Comparison of ENCODE assay signal across 14 cellular contexts in genomic region chr1:201156346-201156745, GRCh38. TPM values are rescaled to one million over a fixed set of nuclear protein-coding genes. Genes with fewer than 3 reads are reported as not detected.
DNase-seq lines count a peak whose midpoint lies in the region; ATAC-seq and TF ChIP-seq lines count a peak whose summit lies in the region.
"Had no signal": no experiment of that assay in that cellular context is flagged by ENCODE, and none has a peak within 500 bp of the region (broad histone marks: within the 10 kb centered on the region; RNA-seq: fewer than 3 reads in every experiment).

No MANE protein-coding gene starts in this region.

- no peak for TF ChIP-seq CTCF in CD4-positive, alpha-beta T cell (IDR thresholded peaks at IDR 0.05)
- TF ChIP-seq CTCF in KMS-11 (conservative IDR thresholded peaks at IDR 0.05; ENCODE audit: low read depth, low read length), result no peak

- POLR2A ChIA-PET in CD4-positive, alpha-beta T cell (lab: Charles Lee), result no interaction called here

- no peak overlapping the region for H3K4me3 ChIP-seq in KMS-11 (IDR thresholded peaks at IDR 0.05; ENCODE audit: insufficient read depth, low read depth, low read length)
- H3K4me3 ChIP-seq: A549, GM23248 had no signal

- intact Hi-C loops in CD4-positive, alpha-beta T cell (cut with DNase I, micrococcal nuclease), result loop anchor here in 1 of 2 experiments (5.0 to 10.0 kb wide), 6 partner anchors 134 to 988 kb away; partner anchors contain the start of genes ARL8A, CSRP1, KIF21B and ZNF281
- intact Hi-C loops in activated CD4-positive, alpha-beta T cell treated with anti-CD3 and anti-CD28 coated beads, Interleukin-2, amount 10 ng/mL, durations not matched to agents 24 days and 14 days (cut with micrococcal nuclease), result no loop called here

- peaks cover 50% of the 10 kb centered on the region for H3K4me1 ChIP-seq in KMS-11 (ENCODE audit: low read depth, poor library complexity, severe bottlenecking)

- no peaks in the 10 kb centered on the region for H3K27me3 ChIP-seq in CD4-positive, alpha-beta T cell (ENCODE audit: control insufficient read depth, insufficient read depth, low read length)
- no peaks in the 10 kb centered on the region for H3K27me3 ChIP-seq in KMS-11 (ENCODE audit: insufficient read depth, low read depth)
- H3K27me3 ChIP-seq: BE2C had no signal

- H4K20me1 ChIP-seq in KMS-11 (ENCODE audit: insufficient read depth), result no peaks in the 10 kb centered on the region

- H3K27ac ChIP-seq in CD4-positive, alpha-beta T cell (ENCODE audit: low read depth, low read length), result no peak overlapping the region
- H3K27ac ChIP-seq in KMS-11, result no peak overlapping the region
- H3K27ac ChIP-seq: A549, C4-2B, GM23248 had no signal

- H3K4me1 Mint-ChIP-seq in CD4-positive, alpha-beta T cell (ENCODE audit: low read depth), result peaks cover 26% of the 10 kb centered on the region
- peaks cover 13% of the 10 kb centered on the region for H3K4me1 Mint-ChIP-seq in activated CD4-positive, alpha-beta T cell treated with anti-CD3 and anti-CD28 coated beads, Interleukin-2, amount 10 ng/mL, durations not matched to agents 24 days and 14 days

- H3K79me2 ChIP-seq in KMS-11 (ENCODE audit: insufficient read depth, low read depth), result peaks cover 8% of the 10 kb centered on the region; the same call in 1 of the 2 replicates

- CTCF ChIA-PET in CD4-positive, alpha-beta T cell (lab: Charles Lee), result interaction anchor here (1.8 kb wide), 1 partner anchor 37 kb away, joined by 4 read pairs; no protein-coding TSS in a partner anchor

- H3K4me3 Mint-ChIP-seq in CD4-positive, alpha-beta T cell, result peak overlapping the region; percentile 63
- no peak overlapping the region for H3K4me3 Mint-ChIP-seq in activated CD4-positive, alpha-beta T cell treated with anti-CD3 and anti-CD28 coated beads, Interleukin-2, amount 10 ng/mL, durations not matched to agents 24 days and 14 days

- no peaks in the 10 kb centered on the region for H3K9me3 Mint-ChIP-seq in CD4-positive, alpha-beta T cell
- no peaks in the 10 kb centered on the region for H3K9me3 Mint-ChIP-seq in activated CD4-positive, alpha-beta T cell treated with anti-CD3 and anti-CD28 coated beads, Interleukin-2, amount 10 ng/mL, durations not matched to agents 24 days and 14 days

- peaks cover 19% of the 10 kb centered on the region for H3K27me3 Mint-ChIP-seq in CD4-positive, alpha-beta T cell
- peaks cover 19% of the 10 kb centered on the region for H3K27me3 Mint-ChIP-seq in activated CD4-positive, alpha-beta T cell treated with anti-CD3 and anti-CD28 coated beads, Interleukin-2, amount 10 ng/mL, durations not matched to agents 24 days and 14 days

- peak overlapping the region; percentile 2; the same call in 1 of the 2 replicates for H3K4me2 ChIP-seq in KMS-11
- H3K4me2 ChIP-seq: A549 had no signal

- DNase-seq in CD4-positive, alpha-beta T cell, result no peak
- peak; percentile 57 for DNase-seq in mesenteric fat pad (ENCODE audit: low spot score)
- no peak for DNase-seq in activated CD4-positive, alpha-beta T cell treated with anti-CD3 and anti-CD28 coated beads, Interleukin-2, amount 10 ng/mL, durations not matched to agents 24 days and 14 days
- DNase-seq in MV-4-11 (lab: John Stamatoyannopoulos, UW), result no peak
- DNase-seq: BE2C, Calu3, DMS 273 treated with DMSO at 0.1 percent for 48 hours, GM23248 had no signal

- no peak overlapping the region for H2AFZ ChIP-seq in KMS-11 (ENCODE audit: low read depth)
- H2AFZ ChIP-seq: GM23248 had no signal

- ATAC-seq in CD4-positive, alpha-beta T cell (ENCODE audit: poor library complexity), result no peak
- no peak for ATAC-seq in HG03039 (IDR thresholded peaks at IDR 0.05; ENCODE audit: unreplicated experiment)
- ATAC-seq: A549, HCT116 had no signal

- H3K36me3 Mint-ChIP-seq in CD4-positive, alpha-beta T cell (ENCODE audit: low read depth), result peaks cover 8% of the 10 kb centered on the region
- peaks cover 3% of the 10 kb centered on the region for H3K36me3 Mint-ChIP-seq in activated CD4-positive, alpha-beta T cell treated with anti-CD3 and anti-CD28 coated beads, Interleukin-2, amount 10 ng/mL, durations not matched to agents 24 days and 14 days (ENCODE audit: low read depth)

- H3K9me3 ChIP-seq in CD4-positive, alpha-beta T cell (ENCODE audit: control insufficient read depth, low read length), result no peaks in the 10 kb centered on the region
- H3K9me3 ChIP-seq: A549, BE2C had no signal

- H3K36me3 ChIP-seq in KMS-11 (ENCODE audit: insufficient read depth), result no peaks in the 10 kb centered on the region

- no peak overlapping the region for H3K9ac ChIP-seq in KMS-11
- H3K9ac ChIP-seq: GM23248 had no signal

- H3K27ac Mint-ChIP-seq in CD4-positive, alpha-beta T cell, result no peak overlapping the region
- H3K27ac Mint-ChIP-seq in activated CD4-positive, alpha-beta T cell treated with anti-CD3 and anti-CD28 coated beads, Interleukin-2, amount 10 ng/mL, durations not matched to agents 24 days and 14 days, result no peak overlapping the region

RNA-seq across cellular contexts. Expression of gene TMEM9, which starts 2.1 kb away (rescaled TPM):
- total RNA-seq in CD4-positive, alpha-beta T cell, result 10 to 100 TPM; 15.7 to 16.5 TPM
- total RNA-seq in mesenteric fat pad, result 29.2 TPM
- 11.3 and 13.5 TPM in 2 replicates for total RNA-seq in activated CD4-positive, alpha-beta T cell treated with anti-CD3 and anti-CD28 coated beads, Interleukin-2, amount 10 ng/mL, durations not matched to agents 24 days and 14 days

RNA-seq across cellular contexts. Expression of gene ASCL5, which starts 29.4 kb away (rescaled TPM):
- under 1 TPM; 0.49 to 0.50 TPM for total RNA-seq in CD4-positive, alpha-beta T cell
- total RNA-seq in mesenteric fat pad, result not detected
- not detected in 2 replicates for total RNA-seq in activated CD4-positive, alpha-beta T cell treated with anti-CD3 and anti-CD28 coated beads, Interleukin-2, amount 10 ng/mL, durations not matched to agents 24 days and 14 days
- total RNA-seq: Calu3, Daoy, GM23248 had no signal

RNA-seq across cellular contexts. Expression of gene IGFN1, which starts 34.3 kb away (rescaled TPM):
- total RNA-seq in CD4-positive, alpha-beta T cell, result not detected
- total RNA-seq in mesenteric fat pad, result not detected
- total RNA-seq in activated CD4-positive, alpha-beta T cell treated with anti-CD3 and anti-CD28 coated beads, Interleukin-2, amount 10 ng/mL, durations not matched to agents 24 days and 14 days, result not detected in 2 replicates
- total RNA-seq: Calu3, GM23248 had no signal

RNA-seq across cellular contexts. Expression of gene CACNA1S, which starts 44.1 kb away (rescaled TPM):
- total RNA-seq in CD4-positive, alpha-beta T cell, result not detected
- total RNA-seq in mesenteric fat pad, result not detected
- not detected in 2 replicates for total RNA-seq in activated CD4-positive, alpha-beta T cell treated with anti-CD3 and anti-CD28 coated beads, Interleukin-2, amount 10 ng/mL, durations not matched to agents 24 days and 14 days
- total RNA-seq: Calu3, Daoy, GM23248 had no signal
